In genomic region chrX:141832247-141832646, GRCh38 we compare ENCODE assay signal across 24 cellular contexts. TPM values are rescaled to one million over a fixed set of nuclear protein-coding genes. Genes with fewer than 3 reads are reported as not detected.
A peak's percentile ranks its signal among the peaks of the same experiment; 100 is the strongest.
DNase-seq lines count a peak whose midpoint lies in the region; ATAC-seq, FAIRE-seq and TF ChIP-seq lines count a peak whose summit lies in the region.
"Had no signal": no experiment of that assay in that cellular context is flagged by ENCODE, and none has a peak within 500 bp of the region (broad histone marks: within the 10 kb centered on the region; RNA-seq: fewer than 3 reads in every experiment).

No MANE protein-coding gene starts in this region.

- no peak for TF ChIP-seq CTCF in HEK293 (tag by site-specific recombination; IDR thresholded peaks at IDR 0.05)
- TF ChIP-seq CTCF in K562 (IDR thresholded peaks at IDR 0.05 in 2 of 3, conservative IDR thresholded peaks at IDR 0.05 in 1 of 3; ENCODE audit: insufficient read depth in 2 of 3, low read depth in 1 of 3, low read length in 3 of 3), result no peak
- no peak for TF ChIP-seq CTCF in pancreas (IDR thresholded peaks at IDR 0.05)
- TF ChIP-seq CTCF in tibial artery (IDR thresholded peaks at IDR 0.05), result no peak

- TF ChIP-seq RAD21 in K562 (CRISPR knock-in tag; conservative IDR thresholded peaks at IDR 0.05 in 1 of 2, IDR thresholded peaks at IDR 0.05 in 1 of 2), result no peak

- H4K20me1 ChIP-seq in K562 (replicated peaks; ENCODE audit: control insufficient read depth, insufficient read depth, low read length), result no peaks in the 10 kb centered on the region

- TF ChIP-seq EP300 in K562 (IDR thresholded peaks at IDR 0.05; ENCODE audit: low read length), result no peak

- POLR2A ChIA-PET in HEK293 (lab: Yijun Ruan, JAX) (no interaction called here), K562 (lab: Yijun Ruan, JAX) (no interaction called here)

- no peak for DNase-seq in K562 (ENCODE audit: extremely low read depth in 1 of 4, low spot score in 3 of 4)
- DNase-seq in pancreas, result no peak
- DNase-seq in SKM-1 (lab: John Stamatoyannopoulos, UW; ENCODE audit: unreplicated experiment), result no peak
- DNase-seq in tibial artery, result no peak
- no peak for DNase-seq in NCI-H82 treated with DMSO at 0.1 percent for 48 hours (lab: John Stamatoyannopoulos, UW; ENCODE audit: unreplicated experiment)
- DNase-seq: 8988T; ACHN; C1 segment of cervical spinal cord; Calu3; CD4-positive, alpha-beta memory T cell; COR-L47; DMS53; DMS79 treated with DMSO at 0.1 percent for 48 hours; GM23248; H7; HCEC 1CT had no signal

- no TSS peak for BruUV-seq in K562 (replicated peaks; lab: Mats Ljungman, UMichigan)

- no peak for TF ChIP-seq POLR2A in K562 (conservative IDR thresholded peaks at IDR 0.05)

- FAIRE-seq in A204.1 (lab: Jason Lieb, UNC) (peak; percentile 70), K562 (lab: Jason Lieb, UNC) (no peak), pancreas (lab: Jason Lieb, UNC) (peak; percentile 96)
- FAIRE-seq: GM12892, GM19239, H1 had no signal

- H3K9me3 ChIP-seq in HEK293 (ENCODE audit: control insufficient read depth, insufficient read depth, low read depth, low read length) (no peaks in the 10 kb centered on the region), K562 (replicated peaks; ENCODE audit: control insufficient read depth, insufficient read depth, low read depth, low read length) (no peaks in the 10 kb centered on the region), pancreas (no peaks in the 10 kb centered on the region), tibial artery (no peaks in the 10 kb centered on the region)

- no peak for ATAC-seq in K562
- ATAC-seq in pancreas, result no peak

- H3K27me3 ChIP-seq in K562 (ENCODE audit: control insufficient read depth in 2 of 2, insufficient read depth in 2 of 2, low read length in 2 of 2) (no peaks in the 10 kb centered on the region), pancreas (no peaks in the 10 kb centered on the region), tibial artery (no peaks in the 10 kb centered on the region)

- intact Hi-C loops in K562 (cut with micrococcal nuclease), result no loop called here
- intact Hi-C loops in pancreas (cut with DNase I), result no loop called here
- intact Hi-C loops in tibial artery (cut with DNase I; ENCODE audit: low total_unique reads), result no loop called here

- H3K27ac ChIP-seq in HEK293 (ENCODE audit: extremely low read depth, low read depth, low read length) (no peak overlapping the region), K562 (ENCODE audit: extremely low read depth, low read depth, low read length) (no peak overlapping the region), pancreas (no peak overlapping the region), tibial artery (no peak overlapping the region)
- H3K27ac ChIP-seq: GM23248 had no signal

- H3K36me3 ChIP-seq in HEK293 (ENCODE audit: control insufficient read depth in 2 of 2, insufficient read depth in 1 of 2, low read length in 2 of 2) (no peaks in the 10 kb centered on the region), K562 (ENCODE audit: control insufficient read depth, insufficient read depth, low read length) (no peaks in the 10 kb centered on the region), pancreas (no peaks in the 10 kb centered on the region), tibial artery (no peaks in the 10 kb centered on the region)

- H3K4me2 ChIP-seq in K562 (ENCODE audit: insufficient read depth, low read length), result no peak overlapping the region

- H3K9me1 ChIP-seq in K562 (ENCODE audit: control insufficient read depth, insufficient read depth, low read length), result no peaks in the 10 kb centered on the region

- H3K4me3 ChIP-seq in HEK293 (ENCODE audit: low read depth, low read length), result no peak overlapping the region
- no peak overlapping the region for H3K4me3 ChIP-seq in K562
- H3K4me3 ChIP-seq in pancreas, result no peak overlapping the region
- no peak overlapping the region for H3K4me3 ChIP-seq in tibial artery
- H3K4me3 ChIP-seq: GM23248 had no signal

- H3K4me1 ChIP-seq in HEK293 (ENCODE audit: control insufficient read depth, insufficient read depth, low read length), result no peaks in the 10 kb centered on the region
- no peaks in the 10 kb centered on the region for H3K4me1 ChIP-seq in K562 (replicated peaks in 1 of 2; ENCODE audit: control insufficient read depth in 2 of 2, insufficient read depth in 2 of 2, low read length in 2 of 2)
- H3K4me1 ChIP-seq in pancreas, result no peaks in the 10 kb centered on the region
- no peaks in the 10 kb centered on the region for H3K4me1 ChIP-seq in tibial artery

- no peaks in the 10 kb centered on the region for H3K79me2 ChIP-seq in K562 (ENCODE audit: control insufficient read depth, insufficient read depth, low read length)

- no peak overlapping the region for H3K9ac ChIP-seq in K562 (ENCODE audit: insufficient read depth in 1 of 2, low read depth in 2 of 2, low read length in 2 of 2)
- H3K9ac ChIP-seq: GM23248 had no signal

- WGBS in K562 (ENCODE audit: insufficient coverage, low coverage, missing lambda C conversion rate), result 0% methylated on average over 3 of the region's 3 CpGs
- WGBS in pancreas, 2 donors, result 64 to 69% methylated on average over 3 of the region's 3 CpGs

- no peak overlapping the region for H2AFZ ChIP-seq in K562 (ENCODE audit: low read depth, low read length)
- H2AFZ ChIP-seq: GM23248 had no signal

- CTCF ChIA-PET in HEK293 (lab: Yijun Ruan, JAX), result no interaction called here
- CTCF ChIA-PET in K562 (lab: Yijun Ruan, JAX; ENCODE audit: low intra/inter-chr PET ratio), result no interaction called here

- in situ Hi-C loops in K562 (cut with MboI), result no loop called here

TF ChIP-seq in HEK293, 187 proteins besides CTCF, POLR2A, EP300 and RAD21:
- TF ChIP-seq, protein P1, sequence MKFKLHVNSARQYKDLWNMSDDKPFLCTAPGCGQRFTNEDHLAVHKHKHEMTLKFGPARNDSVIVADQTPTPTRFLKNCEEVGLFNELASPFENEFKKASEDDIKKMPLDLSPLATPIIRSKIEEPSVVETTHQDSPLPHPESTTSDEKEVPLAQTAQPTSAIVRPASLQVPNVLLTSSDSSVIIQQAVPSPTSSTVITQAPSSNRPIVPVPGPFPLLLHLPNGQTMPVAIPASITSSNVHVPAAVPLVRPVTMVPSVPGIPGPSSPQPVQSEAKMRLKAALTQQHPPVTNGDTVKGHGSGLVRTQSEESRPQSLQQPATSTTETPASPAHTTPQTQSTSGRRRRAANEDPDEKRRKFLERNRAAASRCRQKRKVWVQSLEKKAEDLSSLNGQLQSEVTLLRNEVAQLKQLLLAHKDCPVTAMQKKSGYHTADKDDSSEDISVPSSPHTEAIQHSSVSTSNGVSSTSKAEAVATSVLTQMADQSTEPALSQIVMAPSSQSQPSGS (tag by site-specific recombination; IDR thresholded peaks at IDR 0.05; ENCODE audit: low read depth), result peak; percentile 63; the same call in 1 of the 2 replicates
- no peak for TF ChIP-seq ZNF677 (tag by site-specific recombination; IDR thresholded peaks at IDR 0.05)
- TF ChIP-seq ZNF792 (tag by site-specific recombination; IDR thresholded peaks at IDR 0.05), result no peak

TF ChIP-seq in K562, 482 proteins besides CTCF, POLR2A, EP300 and RAD21:
- TF ChIP-seq CREM (IDR thresholded peaks at IDR 0.05; ENCODE audit: low read depth) (no peak), ATF1 (CRISPR knock-in tag; IDR thresholded peaks at IDR 0.05) (no peak), ATF1 (tag; IDR thresholded peaks at IDR 0.05) (0 out of 2 replicates have a peak, but pooled peaks have one; percentile 10), ZNF165 (CRISPR knock-in tag; IDR thresholded peaks at IDR 0.05; ENCODE audit: borderline replicate concordance) (no peak)

RNA-seq across cellular contexts. Expression of gene MAGEC3, which starts 5.9 kb away (rescaled TPM):
- not detected in 2 replicates for total RNA-seq in K562 (2011; cell fraction: chromatin; rRNA removed; ENCODE audit: low replicate concordance)
- total RNA-seq in K562 (2011; cell fraction: nucleolus; rRNA removed), result not detected in 2 replicates
- not detected in 2 replicates for total RNA-seq in K562 (2011; cell fraction: nucleoplasm; rRNA removed)
- total RNA-seq in K562 (2014; rRNA removed) (not detected in 2 replicates), K562 (2014; rRNA removed; fragmentation: Illumina TruSeq; extraction: Trizol) (0.11 TPM in 1 of 2 replicates, not detected in the other), K562 (2015; rRNA removed; fragmentation: Illumina TruSeq; extraction: Trizol) (0.23 TPM in 1 of 2 replicates, not detected in the other), K562 (2021) (not detected in 2 replicates), pancreas (not detected)
- polyA plus RNA-seq in K562 (2011; rRNA removed) (not detected in 2 replicates), K562 (2014; fragmentation: Illumina TruSeq; extraction: Trizol) (not detected in 2 replicates), K562 (2014; fragmentation: Nextera tagmentation; extraction: Ambion mirVana) (under 1 TPM in 1 of 2 experiments, not detected in 1; 0.17 TPM), K562 (2014; rRNA removed) (0.07 and 0.28 TPM in 2 replicates), pancreas (under 1 TPM in 1 of 2 donors, not detected in 1; 0.12 TPM)
- polyA plus RNA-seq in K562 (2011; cell fraction: cytosol; rRNA removed), result 0.07 and 0.09 TPM in 2 replicates
- polyA plus RNA-seq in K562 (2011; cell fraction: nucleus; rRNA removed), result 0.28 TPM in 1 of 2 replicates, not detected in the other
- 0.04 and 0.22 TPM in 2 replicates for polyA plus RNA-seq in K562 (2012)
- polyA minus RNA-seq in K562 (2011; rRNA and poly(A)+ RNA removed), result not detected in 2 replicates
- polyA minus RNA-seq in K562 (2011; cell fraction: cytosol; rRNA and poly(A)+ RNA removed), result not detected in 2 replicates
- polyA minus RNA-seq in K562 (2011; cell fraction: nucleus; rRNA and poly(A)+ RNA removed), result not detected in 2 replicates
- total RNA-seq: Calu3; CD4-positive, alpha-beta memory T cell; Daoy; G401; GM23248; H1; H7 had no signal
- polyA plus RNA-seq: BJ; CD4-positive, alpha-beta memory T cell; GM23248; H1 had no signal
